20 cellular contexts compared by ENCODE assay signal in the genomic region with DNA sequence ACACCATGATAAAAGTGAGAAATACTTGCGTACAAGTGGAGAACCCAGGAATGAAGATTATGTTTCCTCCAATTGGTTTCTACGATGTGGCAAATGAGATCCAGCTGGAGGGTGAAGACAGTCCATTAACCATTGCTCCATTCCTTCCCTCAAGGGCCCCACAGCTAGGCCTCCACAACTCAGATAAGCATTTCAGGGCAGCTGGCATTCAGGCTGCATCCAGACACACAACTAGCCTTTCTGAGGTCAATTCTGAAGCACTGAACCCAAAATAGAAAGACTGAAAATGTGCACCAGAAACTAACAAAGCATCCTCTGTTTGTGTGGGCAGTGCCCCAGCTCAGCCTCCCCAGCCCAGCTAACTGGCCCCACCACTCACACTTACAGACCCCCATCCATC.
DNase-seq lines count a peak whose midpoint lies in the region; ATAC-seq and TF ChIP-seq lines count a peak whose summit lies in the region.
"Had no signal": no experiment of that assay in that cellular context is flagged by ENCODE, and none has a peak within 500 bp of the region (broad histone marks: within the 10 kb centered on the region; RNA-seq: fewer than 3 reads in every experiment).

No MANE protein-coding gene starts in this region.

- H3K27ac Mint-ChIP-seq in immature natural killer cell (peak overlapping the region; percentile 80 to 87 (median 86)), mesothelial cell of epicardium (no peak overlapping the region)
- H3K27ac Mint-ChIP-seq: activated naive CD4-positive, alpha-beta T cell treated with anti-CD3 and anti-CD28 coated beads, Interleukin-2, amount 50 U/mL, for 24 hours; activated T-cell treated with anti-CD3 and anti-CD28 coated beads, Interleukin-2, amount 50 U/mL, for 72 hours; HFFc6 had no signal

- peak; percentile 33 for ATAC-seq in Right ventricle myocardium superior (ENCODE audit: poor library complexity)
- no peak for ATAC-seq in HG02623 (IDR thresholded peaks at IDR 0.05; ENCODE audit: unreplicated experiment)
- no peak for ATAC-seq in HG02588 (IDR thresholded peaks at IDR 0.05; ENCODE audit: unreplicated experiment)
- ATAC-seq: A549; activated T-cell treated with anti-CD3 and anti-CD28 coated beads, Interleukin-2, amount 50 U/mL, for 72 hours; GM12878; psoas muscle had no signal

- no peak for TF ChIP-seq POLR2A in erythroblast (IDR thresholded peaks at IDR 0.05; ENCODE audit: low read length)

- H3K36me3 Mint-ChIP-seq in immature natural killer cell (peaks cover 55 to 78% (median 59%) of the 10 kb centered on the region in 3 donors), mesothelial cell of epicardium (peaks cover 25% of the 10 kb centered on the region)

- peak; percentile 29 for DNase-seq in Right ventricle myocardium superior
- DNase-seq in cardiac septum (ENCODE audit: low spot score), result no peak
- no peak for DNase-seq in immature natural killer cell
- no peak for DNase-seq in mesothelial cell of epicardium (ENCODE audit: low spot score in 2 of 2, unreplicated experiment in 2 of 2)
- no peak for DNase-seq in erythroblast (lab: John Stamatoyannopoulos, UW)
- DNase-seq: activated T-cell treated with anti-CD3 and anti-CD28 coated beads, Interleukin-2, amount 50 U/mL, for 72 hours; HFFc6; kidney; mesendoderm; psoas muscle; spleen had no signal

- intact Hi-C loops in Right ventricle myocardium superior (cut with DNase I) (loop anchor here (10.0 kb wide), 2 partner anchors 66 to 186 kb away; no protein-coding TSS in a partner anchor), cardiac septum (cut with DNase I) (no loop called here)

- peaks cover 61 to 87% of the 10 kb centered on the region in 2 donors for H3K4me1 Mint-ChIP-seq in immature natural killer cell
- H3K4me1 Mint-ChIP-seq in mesothelial cell of epicardium, result peaks cover 6% of the 10 kb centered on the region

- no peak for TF ChIP-seq CTCF in mesothelial cell of epicardium (IDR thresholded peaks at IDR 0.05; ENCODE audit: unreplicated experiment)

- H3K27me3 Mint-ChIP-seq in immature natural killer cell (ENCODE audit: low read depth in 3 of 3) (peaks cover 0 to 3% (median 3%) of the 10 kb centered on the region in 3 donors), mesothelial cell of epicardium (ENCODE audit: low read depth) (no peaks in the 10 kb centered on the region)
- H3K27me3 Mint-ChIP-seq: activated naive CD4-positive, alpha-beta T cell treated with anti-CD3 and anti-CD28 coated beads, Interleukin-2, amount 50 U/mL, for 24 hours had no signal

- H3K4me3 Mint-ChIP-seq in immature natural killer cell, result no peak overlapping the region
- no peak overlapping the region for H3K4me3 Mint-ChIP-seq in mesothelial cell of epicardium
- H3K4me3 Mint-ChIP-seq: activated naive CD4-positive, alpha-beta T cell treated with anti-CD3 and anti-CD28 coated beads, Interleukin-2, amount 50 U/mL, for 24 hours; activated T-cell treated with anti-CD3 and anti-CD28 coated beads, Interleukin-2, amount 50 U/mL, for 72 hours; CD14-positive monocyte; HFFc6; neural crest cell had no signal

- H3K9me3 Mint-ChIP-seq in immature natural killer cell, result peaks cover 0 to 2% (median 0%) of the 10 kb centered on the region in 6 donors
- H3K9me3 Mint-ChIP-seq in mesothelial cell of epicardium, result peaks cover 5% of the 10 kb centered on the region
- H3K9me3 Mint-ChIP-seq: activated T-cell treated with anti-CD3 and anti-CD28 coated beads, Interleukin-2, amount 50 U/mL, for 72 hours; HFFc6 had no signal

- H3K27ac ChIP-seq in cingulate gyrus (ENCODE audit: low read depth, low read length), result peak overlapping the region; percentile 22
- H3K27ac ChIP-seq: A549, HL-60, psoas muscle, spleen had no signal
